Comparison of ENCODE assay signal across 1 cellular context in the genomic region with DNA sequence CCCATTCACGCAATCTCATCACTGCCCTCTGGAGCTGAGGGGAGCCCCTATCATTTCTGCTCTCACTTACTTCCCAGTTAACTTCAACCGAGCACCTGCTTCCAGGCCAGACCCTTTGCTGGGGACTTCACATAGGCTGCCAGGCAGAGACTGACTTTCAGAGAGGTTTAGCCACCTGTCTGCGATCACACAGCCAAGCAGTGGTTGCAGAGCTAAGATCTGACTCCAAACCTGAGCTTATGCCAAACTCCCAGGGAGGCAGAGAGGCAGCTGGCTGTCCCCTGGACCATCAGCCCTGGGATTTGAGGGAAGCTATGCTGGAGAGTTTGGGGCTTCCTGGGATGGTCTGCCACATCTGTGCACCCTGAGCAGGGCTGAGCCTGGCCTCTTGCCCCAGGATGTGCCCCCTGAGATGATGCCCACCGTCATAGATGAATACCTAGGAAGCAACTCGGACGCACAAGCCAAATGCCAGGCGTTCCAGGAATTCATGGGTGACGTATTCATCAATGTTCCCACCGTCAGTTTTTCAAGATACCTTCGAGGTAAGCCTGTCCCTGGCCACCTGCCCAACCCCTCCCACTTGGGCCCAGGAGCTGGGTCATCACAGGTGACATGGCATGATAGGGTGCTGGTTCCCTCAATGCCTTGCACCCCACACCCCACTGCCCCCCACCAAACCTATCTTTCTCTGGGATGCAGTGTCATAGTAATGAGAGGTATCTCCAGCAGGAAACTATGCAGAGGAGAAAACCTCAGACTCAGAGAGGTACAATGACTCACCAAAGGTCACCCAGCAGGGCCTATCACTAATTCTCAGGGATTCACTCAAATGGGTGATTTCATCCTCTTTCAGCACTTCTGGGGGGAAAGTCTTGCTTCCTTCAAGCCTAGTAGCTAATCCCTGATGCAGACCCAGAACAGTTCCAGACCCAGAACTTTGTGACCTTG.
TF ChIP-seq lines count a peak whose summit lies in the region.

No MANE protein-coding gene starts in this region.

TF ChIP-seq in HepG2, 621 proteins besides CTCF, POLR2A, EP300 and RAD21:
- TF ChIP-seq ZNF777 (CRISPR knock-in tag; IDR thresholded peaks at IDR 0.05), result no peak
- TF ChIP-seq YEATS2 (CRISPR knock-in tag; IDR thresholded peaks at IDR 0.05; ENCODE audit: borderline replicate concordance), result no peak
- TF ChIP-seq CHCHD3 (CRISPR knock-in tag; IDR thresholded peaks at IDR 0.05), result no peak
- TF ChIP-seq FOXO1 (CRISPR knock-in tag; IDR thresholded peaks at IDR 0.05), result no peak
- TF ChIP-seq, protein P1, sequence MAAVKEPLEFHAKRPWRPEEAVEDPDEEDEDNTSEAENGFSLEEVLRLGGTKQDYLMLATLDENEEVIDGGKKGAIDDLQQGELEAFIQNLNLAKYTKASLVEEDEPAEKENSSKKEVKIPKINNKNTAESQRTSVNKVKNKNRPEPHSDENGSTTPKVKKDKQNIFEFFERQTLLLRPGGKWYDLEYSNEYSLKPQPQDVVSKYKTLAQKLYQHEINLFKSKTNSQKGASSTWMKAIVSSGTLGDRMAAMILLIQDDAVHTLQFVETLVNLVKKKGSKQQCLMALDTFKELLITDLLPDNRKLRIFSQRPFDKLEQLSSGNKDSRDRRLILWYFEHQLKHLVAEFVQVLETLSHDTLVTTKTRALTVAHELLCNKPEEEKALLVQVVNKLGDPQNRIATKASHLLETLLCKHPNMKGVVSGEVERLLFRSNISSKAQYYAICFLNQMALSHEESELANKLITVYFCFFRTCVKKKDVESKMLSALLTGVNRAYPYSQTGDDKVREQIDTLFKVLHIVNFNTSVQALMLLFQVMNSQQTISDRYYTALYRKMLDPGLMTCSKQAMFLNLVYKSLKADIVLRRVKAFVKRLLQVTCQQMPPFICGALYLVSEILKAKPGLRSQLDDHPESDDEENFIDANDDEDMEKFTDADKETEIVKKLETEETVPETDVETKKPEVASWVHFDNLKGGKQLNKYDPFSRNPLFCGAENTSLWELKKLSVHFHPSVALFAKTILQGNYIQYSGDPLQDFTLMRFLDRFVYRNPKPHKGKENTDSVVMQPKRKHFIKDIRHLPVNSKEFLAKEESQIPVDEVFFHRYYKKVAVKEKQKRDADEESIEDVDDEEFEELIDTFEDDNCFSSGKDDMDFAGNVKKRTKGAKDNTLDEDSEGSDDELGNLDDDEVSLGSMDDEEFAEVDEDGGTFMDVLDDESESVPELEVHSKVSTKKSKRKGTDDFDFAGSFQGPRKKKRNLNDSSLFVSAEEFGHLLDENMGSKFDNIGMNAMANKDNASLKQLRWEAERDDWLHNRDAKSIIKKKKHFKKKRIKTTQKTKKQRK (IDR thresholded peaks at IDR 0.05; ENCODE audit: low read length), result no peak
- TF ChIP-seq, protein P2, sequence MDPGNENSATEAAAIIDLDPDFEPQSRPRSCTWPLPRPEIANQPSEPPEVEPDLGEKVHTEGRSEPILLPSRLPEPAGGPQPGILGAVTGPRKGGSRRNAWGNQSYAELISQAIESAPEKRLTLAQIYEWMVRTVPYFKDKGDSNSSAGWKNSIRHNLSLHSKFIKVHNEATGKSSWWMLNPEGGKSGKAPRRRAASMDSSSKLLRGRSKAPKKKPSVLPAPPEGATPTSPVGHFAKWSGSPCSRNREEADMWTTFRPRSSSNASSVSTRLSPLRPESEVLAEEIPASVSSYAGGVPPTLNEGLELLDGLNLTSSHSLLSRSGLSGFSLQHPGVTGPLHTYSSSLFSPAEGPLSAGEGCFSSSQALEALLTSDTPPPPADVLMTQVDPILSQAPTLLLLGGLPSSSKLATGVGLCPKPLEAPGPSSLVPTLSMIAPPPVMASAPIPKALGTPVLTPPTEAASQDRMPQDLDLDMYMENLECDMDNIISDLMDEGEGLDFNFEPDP (CRISPR knock-in tag; conservative IDR thresholded peaks at IDR 0.05), result 0 out of 2 replicates have a peak, but pooled peaks have one; percentile 35
- TF ChIP-seq ZNF768 (CRISPR knock-in tag; IDR thresholded peaks at IDR 0.05), result peak; percentile 83
- no peak for TF ChIP-seq SKI (IDR thresholded peaks at IDR 0.05; ENCODE audit: partially characterized antibody)
- no peak for TF ChIP-seq ZNF766 (CRISPR knock-in tag; IDR thresholded peaks at IDR 0.05; ENCODE audit: borderline replicate concordance)
- TF ChIP-seq RNF2 (conservative IDR thresholded peaks at IDR 0.05; ENCODE audit: low read depth), result no peak
- TF ChIP-seq NRL (CRISPR knock-in tag; IDR thresholded peaks at IDR 0.05; ENCODE audit: borderline replicate concordance), result no peak
